1 cellular context compared by ENCODE assay signal in genomic region chr14:73753043-73753886, GRCh38.
TF ChIP-seq lines count a peak whose summit lies in the region.

No MANE protein-coding gene starts in this region.

TF ChIP-seq in GM23338, 12 proteins besides CTCF, POLR2A, EP300 and RAD21 (continued from another document):
- TF ChIP-seq REST (IDR thresholded peaks at IDR 0.05; ENCODE audit: unreplicated experiment), result no peak
- no peak for TF ChIP-seq CREB1 (CRISPR knock-in tag; IDR thresholded peaks at IDR 0.05; ENCODE audit: low read depth)
- TF ChIP-seq EZH2phosphoT487 (IDR thresholded peaks at IDR 0.05; ENCODE audit: unreplicated experiment), result no peak
- TF ChIP-seq STAT1 (IDR thresholded peaks at IDR 0.05; ENCODE audit: unreplicated experiment), result no peak
- TF ChIP-seq POLR2AphosphoS5 (IDR thresholded peaks at IDR 0.05; ENCODE audit: low read depth), result no peak
